2 cellular contexts compared by ENCODE assay signal in the genomic region with DNA sequence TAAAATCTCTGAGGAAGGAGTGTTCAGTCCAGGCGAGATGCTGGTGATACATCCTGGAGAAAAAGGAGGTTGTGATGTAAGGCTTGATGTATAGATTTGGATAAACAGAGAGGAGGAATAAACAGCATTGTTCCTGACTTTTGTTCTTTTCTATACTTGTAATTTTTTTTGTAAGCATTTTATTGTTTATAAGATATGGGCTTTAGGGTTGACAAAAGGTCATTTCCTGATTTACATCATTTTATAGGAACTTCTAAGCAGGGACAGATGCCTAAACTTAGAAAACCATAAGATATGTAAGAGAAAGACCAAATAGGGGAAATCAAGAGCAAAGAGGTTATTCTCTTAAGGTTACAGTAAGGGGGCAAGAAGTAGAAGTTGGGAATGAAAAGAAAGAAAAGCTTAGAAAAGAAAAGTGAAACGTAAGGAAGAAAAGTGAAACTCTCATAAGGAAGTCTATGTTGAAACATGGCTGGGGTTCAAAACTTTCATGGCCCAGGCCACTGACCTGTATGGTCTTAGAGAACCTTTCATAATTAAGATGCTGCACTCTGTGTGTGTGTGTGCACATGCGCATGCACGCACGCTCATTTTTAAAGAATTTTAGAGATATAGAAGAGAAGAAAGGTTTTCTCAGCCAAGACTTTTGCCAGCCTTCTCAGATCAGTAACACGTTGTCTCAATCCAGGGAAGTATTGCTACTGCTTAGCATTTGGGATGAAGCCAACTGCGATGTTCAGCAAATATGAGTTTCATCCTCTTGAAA.
TF ChIP-seq lines count a peak whose summit lies in the region.

No MANE protein-coding gene starts in this region.

TF ChIP-seq in liver, 16 proteins besides CTCF, POLR2A, EP300 and RAD21 (continued from another document):
- TF ChIP-seq, protein P1, sequence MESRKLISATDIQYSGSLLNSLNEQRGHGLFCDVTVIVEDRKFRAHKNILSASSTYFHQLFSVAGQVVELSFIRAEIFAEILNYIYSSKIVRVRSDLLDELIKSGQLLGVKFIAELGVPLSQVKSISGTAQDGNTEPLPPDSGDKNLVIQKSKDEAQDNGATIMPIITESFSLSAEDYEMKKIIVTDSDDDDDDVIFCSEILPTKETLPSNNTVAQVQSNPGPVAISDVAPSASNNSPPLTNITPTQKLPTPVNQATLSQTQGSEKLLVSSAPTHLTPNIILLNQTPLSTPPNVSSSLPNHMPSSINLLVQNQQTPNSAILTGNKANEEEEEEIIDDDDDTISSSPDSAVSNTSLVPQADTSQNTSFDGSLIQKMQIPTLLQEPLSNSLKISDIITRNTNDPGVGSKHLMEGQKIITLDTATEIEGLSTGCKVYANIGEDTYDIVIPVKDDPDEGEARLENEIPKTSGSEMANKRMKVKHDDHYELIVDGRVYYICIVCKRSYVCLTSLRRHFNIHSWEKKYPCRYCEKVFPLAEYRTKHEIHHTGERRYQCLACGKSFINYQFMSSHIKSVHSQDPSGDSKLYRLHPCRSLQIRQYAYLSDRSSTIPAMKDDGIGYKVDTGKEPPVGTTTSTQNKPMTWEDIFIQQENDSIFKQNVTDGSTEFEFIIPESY (IDR thresholded peaks at IDR 0.05), result no peak
- TF ChIP-seq EGR1 (IDR thresholded peaks at IDR 0.05; ENCODE audit: low read depth in 2 of 2) (no peak), RXRA (IDR thresholded peaks at IDR 0.05) (peak in 1 of 2 donors; percentile 34), HNF4G (IDR thresholded peaks at IDR 0.05) (no peak)

TF ChIP-seq in HepG2, 621 proteins besides CTCF, POLR2A, EP300 and RAD21 (continued from another document):
- TF ChIP-seq, protein P2, sequence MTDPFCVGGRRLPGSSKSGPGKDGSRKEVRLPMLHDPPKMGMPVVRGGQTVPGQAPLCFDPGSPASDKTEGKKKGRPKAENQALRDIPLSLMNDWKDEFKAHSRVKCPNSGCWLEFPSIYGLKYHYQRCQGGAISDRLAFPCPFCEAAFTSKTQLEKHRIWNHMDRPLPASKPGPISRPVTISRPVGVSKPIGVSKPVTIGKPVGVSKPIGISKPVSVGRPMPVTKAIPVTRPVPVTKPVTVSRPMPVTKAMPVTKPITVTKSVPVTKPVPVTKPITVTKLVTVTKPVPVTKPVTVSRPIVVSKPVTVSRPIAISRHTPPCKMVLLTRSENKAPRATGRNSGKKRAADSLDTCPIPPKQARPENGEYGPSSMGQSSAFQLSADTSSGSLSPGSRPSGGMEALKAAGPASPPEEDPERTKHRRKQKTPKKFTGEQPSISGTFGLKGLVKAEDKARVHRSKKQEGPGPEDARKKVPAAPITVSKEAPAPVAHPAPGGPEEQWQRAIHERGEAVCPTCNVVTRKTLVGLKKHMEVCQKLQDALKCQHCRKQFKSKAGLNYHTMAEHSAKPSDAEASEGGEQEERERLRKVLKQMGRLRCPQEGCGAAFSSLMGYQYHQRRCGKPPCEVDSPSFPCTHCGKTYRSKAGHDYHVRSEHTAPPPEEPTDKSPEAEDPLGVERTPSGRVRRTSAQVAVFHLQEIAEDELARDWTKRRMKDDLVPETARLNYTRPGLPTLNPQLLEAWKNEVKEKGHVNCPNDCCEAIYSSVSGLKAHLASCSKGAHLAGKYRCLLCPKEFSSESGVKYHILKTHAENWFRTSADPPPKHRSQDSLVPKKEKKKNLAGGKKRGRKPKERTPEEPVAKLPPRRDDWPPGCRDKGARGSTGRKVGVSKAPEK (CRISPR knock-in tag; IDR thresholded peaks at IDR 0.05; ENCODE audit: borderline replicate concordance), result no peak
- TF ChIP-seq ZBTB20 (CRISPR knock-in tag; IDR thresholded peaks at IDR 0.05; ENCODE audit: borderline replicate concordance, low read depth) (no peak), EZH2 (conservative IDR thresholded peaks at IDR 0.05; ENCODE audit: low read depth, low read length) (no peak), JUN (CRISPR knock-in tag; IDR thresholded peaks at IDR 0.05) (no peak), SUZ12 (IDR thresholded peaks at IDR 0.05; ENCODE audit: low read depth, low read length) (no peak)
- TF ChIP-seq, protein P3, sequence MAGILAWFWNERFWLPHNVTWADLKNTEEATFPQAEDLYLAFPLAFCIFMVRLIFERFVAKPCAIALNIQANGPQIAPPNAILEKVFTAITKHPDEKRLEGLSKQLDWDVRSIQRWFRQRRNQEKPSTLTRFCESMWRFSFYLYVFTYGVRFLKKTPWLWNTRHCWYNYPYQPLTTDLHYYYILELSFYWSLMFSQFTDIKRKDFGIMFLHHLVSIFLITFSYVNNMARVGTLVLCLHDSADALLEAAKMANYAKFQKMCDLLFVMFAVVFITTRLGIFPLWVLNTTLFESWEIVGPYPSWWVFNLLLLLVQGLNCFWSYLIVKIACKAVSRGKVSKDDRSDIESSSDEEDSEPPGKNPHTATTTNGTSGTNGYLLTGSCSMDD (CRISPR knock-in tag; IDR thresholded peaks at IDR 0.05), result no peak
- TF ChIP-seq, protein P4, sequence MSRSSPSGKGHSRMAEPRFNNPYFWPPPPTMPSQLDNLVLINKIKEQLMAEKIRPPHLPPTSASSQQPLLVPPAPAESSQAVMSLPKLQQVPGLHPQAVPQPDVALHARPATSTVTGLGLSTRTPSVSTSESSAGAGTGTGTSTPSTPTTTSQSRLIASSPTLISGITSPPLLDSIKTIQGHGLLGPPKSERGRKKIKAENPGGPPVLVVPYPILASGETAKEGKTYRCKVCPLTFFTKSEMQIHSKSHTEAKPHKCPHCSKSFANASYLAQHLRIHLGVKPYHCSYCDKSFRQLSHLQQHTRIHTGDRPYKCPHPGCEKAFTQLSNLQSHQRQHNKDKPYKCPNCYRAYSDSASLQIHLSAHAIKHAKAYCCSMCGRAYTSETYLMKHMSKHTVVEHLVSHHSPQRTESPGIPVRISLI (CRISPR knock-in tag; IDR thresholded peaks at IDR 0.05; ENCODE audit: borderline replicate concordance), result no peak
- TF ChIP-seq, protein P5, sequence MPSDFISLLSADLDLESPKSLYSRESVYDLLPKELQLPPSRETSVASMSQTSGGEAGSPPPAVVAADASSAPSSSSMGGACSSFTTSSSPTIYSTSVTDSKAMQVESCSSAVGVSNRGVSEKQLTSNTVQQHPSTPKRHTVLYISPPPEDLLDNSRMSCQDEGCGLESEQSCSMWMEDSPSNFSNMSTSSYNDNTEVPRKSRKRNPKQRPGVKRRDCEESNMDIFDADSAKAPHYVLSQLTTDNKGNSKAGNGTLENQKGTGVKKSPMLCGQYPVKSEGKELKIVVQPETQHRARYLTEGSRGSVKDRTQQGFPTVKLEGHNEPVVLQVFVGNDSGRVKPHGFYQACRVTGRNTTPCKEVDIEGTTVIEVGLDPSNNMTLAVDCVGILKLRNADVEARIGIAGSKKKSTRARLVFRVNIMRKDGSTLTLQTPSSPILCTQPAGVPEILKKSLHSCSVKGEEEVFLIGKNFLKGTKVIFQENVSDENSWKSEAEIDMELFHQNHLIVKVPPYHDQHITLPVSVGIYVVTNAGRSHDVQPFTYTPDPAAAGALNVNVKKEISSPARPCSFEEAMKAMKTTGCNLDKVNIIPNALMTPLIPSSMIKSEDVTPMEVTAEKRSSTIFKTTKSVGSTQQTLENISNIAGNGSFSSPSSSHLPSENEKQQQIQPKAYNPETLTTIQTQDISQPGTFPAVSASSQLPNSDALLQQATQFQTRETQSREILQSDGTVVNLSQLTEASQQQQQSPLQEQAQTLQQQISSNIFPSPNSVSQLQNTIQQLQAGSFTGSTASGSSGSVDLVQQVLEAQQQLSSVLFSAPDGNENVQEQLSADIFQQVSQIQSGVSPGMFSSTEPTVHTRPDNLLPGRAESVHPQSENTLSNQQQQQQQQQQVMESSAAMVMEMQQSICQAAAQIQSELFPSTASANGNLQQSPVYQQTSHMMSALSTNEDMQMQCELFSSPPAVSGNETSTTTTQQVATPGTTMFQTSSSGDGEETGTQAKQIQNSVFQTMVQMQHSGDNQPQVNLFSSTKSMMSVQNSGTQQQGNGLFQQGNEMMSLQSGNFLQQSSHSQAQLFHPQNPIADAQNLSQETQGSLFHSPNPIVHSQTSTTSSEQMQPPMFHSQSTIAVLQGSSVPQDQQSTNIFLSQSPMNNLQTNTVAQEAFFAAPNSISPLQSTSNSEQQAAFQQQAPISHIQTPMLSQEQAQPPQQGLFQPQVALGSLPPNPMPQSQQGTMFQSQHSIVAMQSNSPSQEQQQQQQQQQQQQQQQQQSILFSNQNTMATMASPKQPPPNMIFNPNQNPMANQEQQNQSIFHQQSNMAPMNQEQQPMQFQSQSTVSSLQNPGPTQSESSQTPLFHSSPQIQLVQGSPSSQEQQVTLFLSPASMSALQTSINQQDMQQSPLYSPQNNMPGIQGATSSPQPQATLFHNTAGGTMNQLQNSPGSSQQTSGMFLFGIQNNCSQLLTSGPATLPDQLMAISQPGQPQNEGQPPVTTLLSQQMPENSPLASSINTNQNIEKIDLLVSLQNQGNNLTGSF (CRISPR knock-in tag; IDR thresholded peaks at IDR 0.05), result no peak
